ENCODE assay signal across 8 cellular contexts in genomic region chr7:39609084-39609461, GRCh38. TPM values are rescaled to one million over a fixed set of nuclear protein-coding genes. Genes with fewer than 3 reads are reported as not detected.
DNase-seq lines count a peak whose midpoint lies in the region; ATAC-seq, FAIRE-seq and TF ChIP-seq lines count a peak whose summit lies in the region.

No MANE protein-coding gene starts in this region.

- no peak for TF ChIP-seq POLR2A in K562 (conservative IDR thresholded peaks at IDR 0.05)
- TF ChIP-seq POLR2A in suprapubic skin (IDR thresholded peaks at IDR 0.05): no peak

- H3K4me3 Mint-ChIP-seq in activated CD8-positive, alpha-beta T cell treated with anti-CD3 and anti-CD28 coated beads for 36 hours: peak overlapping the region; percentile 39
- H3K4me3 Mint-ChIP-seq in activated CD8-positive, alpha-beta T cell treated with anti-CD3 and anti-CD28 coated beads, Interleukin-2, amount 10 ng/mL, durations not matched to agents 7 days and 5 days: no peak overlapping the region

- FAIRE-seq in K562 (lab: Jason Lieb, UNC): no peak

- H3K79me2 ChIP-seq in K562 (ENCODE audit: control insufficient read depth, insufficient read depth, low read length): no peaks in the 10 kb centered on the region

- intact Hi-C loops in activated CD8-positive, alpha-beta T cell treated with anti-CD3 and anti-CD28 coated beads for 36 hours (cut with micrococcal nuclease): no loop called here
- intact Hi-C loops in K562 (cut with micrococcal nuclease): no loop called here

- TF ChIP-seq CTCF in activated CD8-positive, alpha-beta T cell treated with anti-CD3 and anti-CD28 coated beads for 36 hours (IDR thresholded peaks at IDR 0.05): no peak
- TF ChIP-seq CTCF in K562 (IDR thresholded peaks at IDR 0.05 in 2 of 3, conservative IDR thresholded peaks at IDR 0.05 in 1 of 3; ENCODE audit: insufficient read depth in 2 of 3, low read depth in 1 of 3, low read length in 3 of 3) (no peak), suprapubic skin (IDR thresholded peaks at IDR 0.05) (no peak)

- H3K4me1 ChIP-seq in K562 (replicated peaks in 1 of 2; ENCODE audit: control insufficient read depth in 2 of 2, insufficient read depth in 2 of 2, low read length in 2 of 2): peaks cover 4 to 6% of the 10 kb centered on the region in 2 experiments; a peak in 3 of 5 replicates
- peaks cover 11% of the 10 kb centered on the region for H3K4me1 ChIP-seq in suprapubic skin

- TF ChIP-seq RAD21 in K562 (CRISPR knock-in tag; conservative IDR thresholded peaks at IDR 0.05 in 1 of 2, IDR thresholded peaks at IDR 0.05 in 1 of 2): no peak

- TF ChIP-seq EP300 in K562 (IDR thresholded peaks at IDR 0.05; ENCODE audit: low read length) (no peak), suprapubic skin (IDR thresholded peaks at IDR 0.05) (no peak)

- no peak overlapping the region for H3K27ac ChIP-seq in K562 (ENCODE audit: extremely low read depth, low read depth, low read length)
- peak overlapping the region; percentile 86 for H3K27ac ChIP-seq in suprapubic skin

- H3K9me3 Mint-ChIP-seq in activated CD8-positive, alpha-beta T cell treated with anti-CD3 and anti-CD28 coated beads for 36 hours: peaks cover 4% of the 10 kb centered on the region
- peaks cover under 1% of the 10 kb centered on the region for H3K9me3 Mint-ChIP-seq in activated CD8-positive, alpha-beta T cell treated with anti-CD3 and anti-CD28 coated beads, Interleukin-2, amount 10 ng/mL, durations not matched to agents 7 days and 5 days (ENCODE audit: insufficient read depth)

- ATAC-seq in activated CD8-positive, alpha-beta T cell treated with anti-CD3 and anti-CD28 coated beads for 36 hours: no peak
- ATAC-seq in activated CD8-positive, alpha-beta T cell treated with anti-CD3 and anti-CD28 coated beads, Interleukin-2, amount 10 ng/mL, durations not matched to agents 7 days and 5 days: no peak
- ATAC-seq in K562 (no peak), HG03442 (IDR thresholded peaks at IDR 0.05; ENCODE audit: unreplicated experiment) (no peak)

- H3K27me3 ChIP-seq in K562 (ENCODE audit: control insufficient read depth in 2 of 2, insufficient read depth in 2 of 2, low read length in 2 of 2): no peaks in the 10 kb centered on the region
- no peaks in the 10 kb centered on the region for H3K27me3 ChIP-seq in suprapubic skin

- H3K4me3 ChIP-seq in K562: no peak overlapping the region
- H3K4me3 ChIP-seq in suprapubic skin: peak overlapping the region; percentile 46

- peaks cover 12% of the 10 kb centered on the region for H3K27me3 Mint-ChIP-seq in activated CD8-positive, alpha-beta T cell treated with anti-CD3 and anti-CD28 coated beads for 36 hours
- peaks cover 5% of the 10 kb centered on the region for H3K27me3 Mint-ChIP-seq in activated CD8-positive, alpha-beta T cell treated with anti-CD3 and anti-CD28 coated beads, Interleukin-2, amount 10 ng/mL, durations not matched to agents 7 days and 5 days (ENCODE audit: low read depth)

- H3K4me1 Mint-ChIP-seq in activated CD8-positive, alpha-beta T cell treated with anti-CD3 and anti-CD28 coated beads for 36 hours (ENCODE audit: low read depth): peaks cover 40% of the 10 kb centered on the region
- peaks cover 50% of the 10 kb centered on the region for H3K4me1 Mint-ChIP-seq in activated CD8-positive, alpha-beta T cell treated with anti-CD3 and anti-CD28 coated beads, Interleukin-2, amount 10 ng/mL, durations not matched to agents 7 days and 5 days (ENCODE audit: low read depth)

- H2AFZ ChIP-seq in K562 (ENCODE audit: low read depth, low read length): no peak overlapping the region

- 57% methylated on average over 1 of the region's 1 CpG for WGBS in K562 (ENCODE audit: insufficient coverage, low coverage, missing lambda C conversion rate)
- WGBS in suprapubic skin: 68% methylated on average over 1 of the region's 1 CpG

- H3K36me3 ChIP-seq in K562 (ENCODE audit: control insufficient read depth, insufficient read depth, low read length) (no peaks in the 10 kb centered on the region), suprapubic skin (no peaks in the 10 kb centered on the region)

- no peaks in the 10 kb centered on the region for H3K36me3 Mint-ChIP-seq in activated CD8-positive, alpha-beta T cell treated with anti-CD3 and anti-CD28 coated beads for 36 hours (ENCODE audit: low read depth)
- peaks cover 7% of the 10 kb centered on the region for H3K36me3 Mint-ChIP-seq in activated CD8-positive, alpha-beta T cell treated with anti-CD3 and anti-CD28 coated beads, Interleukin-2, amount 10 ng/mL, durations not matched to agents 7 days and 5 days (ENCODE audit: low read depth)

- in situ Hi-C loops in K562 (cut with MboI): no loop called here

- H3K9me3 ChIP-seq in K562 (replicated peaks; ENCODE audit: control insufficient read depth, insufficient read depth, low read depth, low read length) (no peaks in the 10 kb centered on the region), suprapubic skin (no peaks in the 10 kb centered on the region)

- CTCF ChIA-PET in activated CD8-positive, alpha-beta T cell treated with anti-CD3 and anti-CD28 coated beads for 36 hours (lab: Charles Lee): interaction anchor here (0.7 to 2.1 kb wide), 7 partner anchors 14 to 137 kb away, joined by 3 to 13 read pairs (median 4); partner anchors contain the start of gene RALA
- CTCF ChIA-PET in activated CD8-positive, alpha-beta T cell treated with anti-CD3 and anti-CD28 coated beads, Interleukin-2, amount 10 ng/mL, durations not matched to agents 7 days and 5 days (lab: Charles Lee): interaction anchor here (1.1 to 2.3 kb wide), 3 partner anchors 19 to 133 kb away, joined by 4 to 8 read pairs (median 4); no protein-coding TSS in a partner anchor
- CTCF ChIA-PET in K562 (lab: Yijun Ruan, JAX; ENCODE audit: low intra/inter-chr PET ratio): no interaction called here

- H4K20me1 ChIP-seq in K562 (replicated peaks; ENCODE audit: control insufficient read depth, insufficient read depth, low read length): no peaks in the 10 kb centered on the region

- no peaks in the 10 kb centered on the region for H3K9me1 ChIP-seq in K562 (ENCODE audit: control insufficient read depth, insufficient read depth, low read length)

- POLR2A ChIA-PET in activated CD8-positive, alpha-beta T cell treated with anti-CD3 and anti-CD28 coated beads for 36 hours (lab: Charles Lee): interaction anchor here (1.0 to 1.9 kb wide), 3 partner anchors 10 to 14 kb away, joined by 3 to 6 read pairs (median 5); partner anchors contain the start of gene RALA
- POLR2A ChIA-PET in activated CD8-positive, alpha-beta T cell treated with anti-CD3 and anti-CD28 coated beads, Interleukin-2, amount 10 ng/mL, durations not matched to agents 7 days and 5 days (lab: Charles Lee): interaction anchor here (2.3 kb wide), 1 partner anchor 14 kb away, joined by 12 read pairs; the partner anchor contains the start of gene RALA
- POLR2A ChIA-PET in K562 (lab: Yijun Ruan, JAX): interaction anchor here (0.7 to 4.6 kb wide), 3 partner anchors 8 to 14 kb away, joined by 3 to 22 read pairs (median 3); partner anchors contain the start of gene RALA

- H3K4me2 ChIP-seq in K562 (ENCODE audit: insufficient read depth, low read length): no peak overlapping the region

- peak overlapping the region; percentile 58 for H3K27ac Mint-ChIP-seq in activated CD8-positive, alpha-beta T cell treated with anti-CD3 and anti-CD28 coated beads for 36 hours
- no peak overlapping the region for H3K27ac Mint-ChIP-seq in activated CD8-positive, alpha-beta T cell treated with anti-CD3 and anti-CD28 coated beads, Interleukin-2, amount 10 ng/mL, durations not matched to agents 7 days and 5 days

- BruUV-seq in K562 (replicated peaks; lab: Mats Ljungman, UMichigan): no TSS peak

- DNase-seq in activated CD8-positive, alpha-beta T cell treated with anti-CD3 and anti-CD28 coated beads for 36 hours: no peak
- DNase-seq in activated CD8-positive, alpha-beta T cell treated with anti-CD3 and anti-CD28 coated beads, Interleukin-2, amount 10 ng/mL, durations not matched to agents 7 days and 5 days: no peak
- DNase-seq in K562 (ENCODE audit: extremely low read depth in 1 of 4, low spot score in 3 of 4): no peak
- peak; percentile 69 for DNase-seq in iris pigment epithelial cell (ENCODE audit: low read depth)
- DNase-seq in suprapubic skin (ENCODE audit: low spot score in 2 of 2): no peak
- no peak for DNase-seq in activated CD4-positive, CD25-positive, alpha-beta regulatory T cell treated with anti-CD3 and anti-CD28 coated beads, Interleukin-2, amount 50 U/mL, for 72 hours
- DNase-seq in amygdala (lab: John Stamatoyannopoulos, UW): no peak

- no peak overlapping the region for H3K9ac ChIP-seq in K562 (ENCODE audit: insufficient read depth in 1 of 2, low read depth in 2 of 2, low read length in 2 of 2)

RNA-seq across cellular contexts. Expression of gene RALA, which starts 14.3 kb away (rescaled TPM):
- 10 to 100 TPM; 32.5 to 32.8 TPM for total RNA-seq in activated CD8-positive, alpha-beta T cell treated with anti-CD3 and anti-CD28 coated beads for 36 hours
- 10 to 100 TPM; 32.2 to 33.9 TPM for total RNA-seq in activated CD8-positive, alpha-beta T cell treated with anti-CD3 and anti-CD28 coated beads, Interleukin-2, amount 10 ng/mL, durations not matched to agents 7 days and 5 days
- 8.4 and 9.2 TPM in 2 replicates for total RNA-seq in K562 (2011; cell fraction: chromatin; rRNA removed; ENCODE audit: low replicate concordance)
- total RNA-seq in K562 (2011; cell fraction: nucleolus; rRNA removed): 8.0 and 11.1 TPM in 2 replicates
- total RNA-seq in K562 (2011; cell fraction: nucleoplasm; rRNA removed): 10.6 and 21.0 TPM in 2 replicates
- 7.7 and 9.7 TPM in 2 replicates for total RNA-seq in K562 (2014; rRNA removed)
- total RNA-seq in K562 (2014; rRNA removed; fragmentation: Illumina TruSeq; extraction: Trizol): 25.7 and 27.1 TPM in 2 replicates
- 21.5 and 25.6 TPM in 2 replicates for total RNA-seq in K562 (2015; rRNA removed; fragmentation: Illumina TruSeq; extraction: Trizol)
- 25.9 and 26.1 TPM in 2 replicates for total RNA-seq in K562 (2021)
- 21.8 and 27.7 TPM in 2 replicates for polyA plus RNA-seq in K562 (2011; rRNA removed)
- 6.7 and 9.2 TPM in 2 replicates for polyA plus RNA-seq in K562 (2011; cell fraction: cytosol; rRNA removed)
- polyA plus RNA-seq in K562 (2011; cell fraction: nucleus; rRNA removed): 5.5 and 6.9 TPM in 2 replicates
- polyA plus RNA-seq in K562 (2012): 27.7 and 49.2 TPM in 2 replicates
- polyA plus RNA-seq in K562 (2014; fragmentation: Illumina TruSeq; extraction: Trizol): 23.8 and 28.0 TPM in 2 replicates
- polyA plus RNA-seq in K562 (2014; fragmentation: Nextera tagmentation; extraction: Ambion mirVana): 1 to 10 TPM; 7.2 to 9.7 TPM
- polyA plus RNA-seq in K562 (2014; rRNA removed): 25.9 and 27.8 TPM in 2 replicates
- polyA minus RNA-seq in K562 (2011; rRNA and poly(A)+ RNA removed): 44.3 and 45.6 TPM in 2 replicates
- polyA minus RNA-seq in K562 (2011; cell fraction: cytosol; rRNA and poly(A)+ RNA removed): 16.7 and 18.3 TPM in 2 replicates
- polyA minus RNA-seq in K562 (2011; cell fraction: nucleus; rRNA and poly(A)+ RNA removed): 10.5 and 14.3 TPM in 2 replicates
- total RNA-seq in suprapubic skin: 10 to 100 TPM; 15.5 to 24.1 (median 15.9) TPM

RNA-seq across cellular contexts. Expression of gene YAE1, which starts 42.9 kb away (rescaled TPM):
- total RNA-seq in activated CD8-positive, alpha-beta T cell treated with anti-CD3 and anti-CD28 coated beads for 36 hours: 10 to 100 TPM in 1 of 2 experiments, 1 to 10 TPM in 1; 9.6 to 10.9 TPM
- 10 to 100 TPM; 10.4 to 10.7 TPM for total RNA-seq in activated CD8-positive, alpha-beta T cell treated with anti-CD3 and anti-CD28 coated beads, Interleukin-2, amount 10 ng/mL, durations not matched to agents 7 days and 5 days
- 15.3 and 52.6 TPM in 2 replicates for total RNA-seq in K562 (2011; cell fraction: chromatin; rRNA removed; ENCODE audit: low replicate concordance)
- total RNA-seq in K562 (2011; cell fraction: nucleolus; rRNA removed): 11.7 and 19.3 TPM in 2 replicates
- 28.8 and 50.9 TPM in 2 replicates for total RNA-seq in K562 (2011; cell fraction: nucleoplasm; rRNA removed)
- total RNA-seq in K562 (2014; rRNA removed) (16.3 and 29.6 TPM in 2 replicates), K562 (2014; rRNA removed; fragmentation: Illumina TruSeq; extraction: Trizol) (28.5 and 30.1 TPM in 2 replicates), K562 (2015; rRNA removed; fragmentation: Illumina TruSeq; extraction: Trizol) (28.1 and 29.5 TPM in 2 replicates), K562 (2021) (15.2 and 17.9 TPM in 2 replicates), suprapubic skin (10 to 100 TPM; 13.3 to 15.9 (median 14.3) TPM)
- polyA plus RNA-seq in K562 (2011; rRNA removed) (27.3 and 41.2 TPM in 2 replicates), K562 (2014; fragmentation: Illumina TruSeq; extraction: Trizol) (23.4 and 27.4 TPM in 2 replicates), K562 (2014; fragmentation: Nextera tagmentation; extraction: Ambion mirVana) (10 to 100 TPM; 60.6 to 63.4 TPM), K562 (2014; rRNA removed) (35.0 and 36.7 TPM in 2 replicates)
- polyA plus RNA-seq in K562 (2011; cell fraction: cytosol; rRNA removed): 5.7 and 11.3 TPM in 2 replicates
- 23.0 and 30.6 TPM in 2 replicates for polyA plus RNA-seq in K562 (2011; cell fraction: nucleus; rRNA removed)
- 16.8 and 21.2 TPM in 2 replicates for polyA plus RNA-seq in K562 (2012)
- polyA minus RNA-seq in K562 (2011; rRNA and poly(A)+ RNA removed): 37.4 and 49.6 TPM in 2 replicates
- polyA minus RNA-seq in K562 (2011; cell fraction: cytosol; rRNA and poly(A)+ RNA removed): 8.2 and 9.3 TPM in 2 replicates
- 29.8 and 56.1 TPM in 2 replicates for polyA minus RNA-seq in K562 (2011; cell fraction: nucleus; rRNA and poly(A)+ RNA removed)
